In genomic region chr20:58666702-58667101, GRCh38 we compare ENCODE assay signal across 28 cellular contexts. TPM values are rescaled to one million over a fixed set of nuclear protein-coding genes. Genes with fewer than 3 reads are reported as not detected.
DNase-seq lines count a peak whose midpoint lies in the region; ATAC-seq, FAIRE-seq and TF ChIP-seq lines count a peak whose summit lies in the region.
"Had no signal": no experiment of that assay in that cellular context is flagged by ENCODE, and none has a peak within 500 bp of the region (broad histone marks: within the 10 kb centered on the region; RNA-seq: fewer than 3 reads in every experiment).

No MANE protein-coding gene starts in this region.

- whole genome bisulfite sequencing in K562 (ENCODE audit: insufficient coverage, low coverage, missing lambda C conversion rate): 89% methylated on average over 7 of the region's 7 CpGs

- TF ChIP-seq RAD21 in K562 (CRISPR knock-in tag; conservative IDR thresholded peaks at IDR 0.05 in 1 of 2, IDR thresholded peaks at IDR 0.05 in 1 of 2): no peak

- CTCF ChIA-PET in activated naive CD4-positive, alpha-beta T cell treated with anti-CD3 and anti-CD28 coated beads, Interleukin-2, amount 10 ng/mL, durations not matched to agents 7 days and 5 days (lab: Charles Lee): interaction anchor here (0.7 kb wide), 1 partner anchor 397 kb away, joined by 3 read pairs; no protein-coding TSS in a partner anchor
- CTCF ChIA-PET in K562 (lab: Yijun Ruan, JAX; ENCODE audit: low intra/inter-chr PET ratio): no interaction called here
- CTCF ChIA-PET in activated CD8-positive, alpha-beta memory T cell treated with anti-CD3 and anti-CD28 coated beads, Interleukin-2, amount 10 ng/mL, durations not matched to agents 7 days and 5 days (lab: Charles Lee): interaction anchor here (1.1 to 1.9 kb wide), 4 partner anchors 10 to 27 kb away, joined by 3 to 6 read pairs (median 4); partner anchors contain the start of gene STX16

- no peak for TF ChIP-seq EP300 in K562 (IDR thresholded peaks at IDR 0.05; ENCODE audit: low read length)

- H3K4me1 Mint-ChIP-seq in activated naive CD4-positive, alpha-beta T cell treated with anti-CD3 and anti-CD28 coated beads, Interleukin-2, amount 10 ng/mL, durations not matched to agents 7 days and 5 days: peaks cover 57% of the 10 kb centered on the region
- H3K4me1 Mint-ChIP-seq in progenitor cell of endocrine pancreas (ENCODE audit: low read depth): peaks cover 7% of the 10 kb centered on the region
- peaks cover 27% of the 10 kb centered on the region for H3K4me1 Mint-ChIP-seq in activated CD8-positive, alpha-beta memory T cell treated with anti-CD3 and anti-CD28 coated beads, Interleukin-2, amount 10 ng/mL, durations not matched to agents 7 days and 5 days

- peak; percentile 40 for FAIRE-seq in K562 (lab: Jason Lieb, UNC)
- FAIRE-seq: GM12892 had no signal

- H3K4me1 ChIP-seq in Karpas-422 (ENCODE audit: low read length) (peaks cover 63% of the 10 kb centered on the region), K562 (replicated peaks in 1 of 2; ENCODE audit: control insufficient read depth in 2 of 2, insufficient read depth in 2 of 2, low read length in 2 of 2) (no peaks in the 10 kb centered on the region)
- H3K4me1 ChIP-seq: parathyroid adenoma had no signal

- no peak overlapping the region for H3K4me2 ChIP-seq in Karpas-422 (ENCODE audit: low read depth, low read length, poor library complexity, severe bottlenecking)
- no peak overlapping the region for H3K4me2 ChIP-seq in K562 (ENCODE audit: insufficient read depth, low read length)
- H3K4me2 ChIP-seq: BLaER1, PC-9 had no signal

- H3K27me3 Mint-ChIP-seq in activated naive CD4-positive, alpha-beta T cell treated with anti-CD3 and anti-CD28 coated beads, Interleukin-2, amount 10 ng/mL, durations not matched to agents 7 days and 5 days: no peaks in the 10 kb centered on the region
- H3K27me3 Mint-ChIP-seq in progenitor cell of endocrine pancreas: no peaks in the 10 kb centered on the region
- no peaks in the 10 kb centered on the region for H3K27me3 Mint-ChIP-seq in activated CD8-positive, alpha-beta memory T cell treated with anti-CD3 and anti-CD28 coated beads, Interleukin-2, amount 10 ng/mL, durations not matched to agents 7 days and 5 days
- H3K27me3 Mint-ChIP-seq: T-cell had no signal

- no peak for ATAC-seq in activated naive CD4-positive, alpha-beta T cell treated with anti-CD3 and anti-CD28 coated beads, Interleukin-2, amount 50 U/mL, for 72 hours
- ATAC-seq in K562 (no peak), GM19351 (IDR thresholded peaks at IDR 0.05; ENCODE audit: unreplicated experiment) (no peak), GM21737 (IDR thresholded peaks at IDR 0.05; ENCODE audit: unreplicated experiment) (no peak)
- ATAC-seq in activated CD8-positive, alpha-beta memory T cell treated with anti-CD3 and anti-CD28 coated beads, Interleukin-2, amount 10 ng/mL, durations not matched to agents 7 days and 5 days: no peak
- ATAC-seq: left ventricle myocardium superior, sciatic nerve, T-cell had no signal

- POLR2A ChIA-PET in K562 (lab: Yijun Ruan, JAX): interaction anchor here (0.5 kb wide), 1 partner anchor 10 kb away, joined by 5 read pairs; no protein-coding TSS in a partner anchor

- no peak for DNase-seq in activated naive CD4-positive, alpha-beta T cell treated with anti-CD3 and anti-CD28 coated beads, Interleukin-2, amount 50 U/mL, for 72 hours (ENCODE audit: low spot score in 2 of 2)
- DNase-seq in activated naive CD4-positive, alpha-beta T cell treated with anti-CD3 and anti-CD28 coated beads, Interleukin-2, amount 10 ng/mL, durations not matched to agents 7 days and 5 days: no peak
- DNase-seq in Karpas-422 (no peak), K562 (ENCODE audit: extremely low read depth in 1 of 4, low spot score in 3 of 4) (no peak), progenitor cell of endocrine pancreas (ENCODE audit: low spot score, unreplicated experiment) (no peak)
- DNase-seq in activated CD8-positive, alpha-beta memory T cell treated with anti-CD3 and anti-CD28 coated beads, Interleukin-2, amount 10 ng/mL, durations not matched to agents 7 days and 5 days: no peak
- DNase-seq: activated gamma-delta T cell treated with Interleukin-2 at 50 U/mL for 16 hours; anterior cingulate cortex; central memory CD4-positive, alpha-beta T cell; HFFc6; islet precursor cell; KG1; left ventricle myocardium superior; NCI-H146; NCI-H510A; nephron progenitor cell; NK-92 treated with Interleukin-12 subunit alpha and Interleukin-12 subunit beta, amount 100 ng/mL, for 24 hours; PC-9; SHP77; stimulated activated CD4-positive, alpha-beta T cell treated with anti-CD3 and anti-CD28 coated beads, Interleukin-4, amount 100 ng/mL, for 4 hours; stimulated activated naive CD4-positive, alpha-beta T cell treated with Interleukin-2 at 50 U/mL for 16 hours; T-cell had no signal

- peak overlapping the region; percentile 33; the same call in 1 of the 2 replicates for H3K27ac ChIP-seq in Karpas-422 (ENCODE audit: low read length)
- H3K27ac ChIP-seq in K562 (ENCODE audit: extremely low read depth, low read depth, low read length): no peak overlapping the region
- H3K27ac ChIP-seq: BLaER1, parathyroid adenoma, PC-9 had no signal

- H3K9me3 Mint-ChIP-seq in activated naive CD4-positive, alpha-beta T cell treated with anti-CD3 and anti-CD28 coated beads, Interleukin-2, amount 50 U/mL, for 72 hours: no peaks in the 10 kb centered on the region
- H3K9me3 Mint-ChIP-seq in activated naive CD4-positive, alpha-beta T cell treated with anti-CD3 and anti-CD28 coated beads, Interleukin-2, amount 10 ng/mL, durations not matched to agents 7 days and 5 days: no peaks in the 10 kb centered on the region
- H3K9me3 Mint-ChIP-seq in progenitor cell of endocrine pancreas (ENCODE audit: low read depth): no peaks in the 10 kb centered on the region
- H3K9me3 Mint-ChIP-seq in activated CD8-positive, alpha-beta memory T cell treated with anti-CD3 and anti-CD28 coated beads, Interleukin-2, amount 10 ng/mL, durations not matched to agents 7 days and 5 days (ENCODE audit: low read depth): no peaks in the 10 kb centered on the region
- H3K9me3 Mint-ChIP-seq: HFFc6, nephron progenitor cell, T-cell had no signal

- H4K20me1 ChIP-seq in Karpas-422 (ENCODE audit: insufficient read depth, low read depth, low read length) (peaks cover 32% of the 10 kb centered on the region), K562 (replicated peaks; ENCODE audit: control insufficient read depth, insufficient read depth, low read length) (no peaks in the 10 kb centered on the region; the same call in 1 of the 2 replicates)

- H3K4me3 ChIP-seq in Karpas-422 (ENCODE audit: low read length) (no peak overlapping the region), K562 (no peak overlapping the region)
- H3K4me3 ChIP-seq: BLaER1, PC-9 had no signal

- H3K27me3 ChIP-seq in Karpas-422 (ENCODE audit: low read length): no peaks in the 10 kb centered on the region
- no peaks in the 10 kb centered on the region for H3K27me3 ChIP-seq in K562 (ENCODE audit: control insufficient read depth in 2 of 2, insufficient read depth in 2 of 2, low read length in 2 of 2)
- H3K27me3 ChIP-seq: BLaER1 had no signal

- TF ChIP-seq CTCF in K562 (IDR thresholded peaks at IDR 0.05 in 2 of 3, conservative IDR thresholded peaks at IDR 0.05 in 1 of 3; ENCODE audit: insufficient read depth in 2 of 3, low read depth in 1 of 3, low read length in 3 of 3): no peak
- no peak for TF ChIP-seq CTCF in progenitor cell of endocrine pancreas (IDR thresholded peaks at IDR 0.05; ENCODE audit: unreplicated experiment)

- intact Hi-C loops in K562 (cut with micrococcal nuclease): no loop called here

- H3K4me3 Mint-ChIP-seq in activated naive CD4-positive, alpha-beta T cell treated with anti-CD3 and anti-CD28 coated beads, Interleukin-2, amount 10 ng/mL, durations not matched to agents 7 days and 5 days: no peak overlapping the region
- H3K4me3 Mint-ChIP-seq in progenitor cell of endocrine pancreas (ENCODE audit: low read depth): no peak overlapping the region
- no peak overlapping the region for H3K4me3 Mint-ChIP-seq in activated CD8-positive, alpha-beta memory T cell treated with anti-CD3 and anti-CD28 coated beads, Interleukin-2, amount 10 ng/mL, durations not matched to agents 7 days and 5 days
- H3K4me3 Mint-ChIP-seq: HFFc6, nephron progenitor cell, T-cell had no signal

- H3K36me3 ChIP-seq in Karpas-422 (ENCODE audit: insufficient read depth, low read length) (peaks cover 32% of the 10 kb centered on the region; the same call in 1 of the 2 replicates), K562 (ENCODE audit: control insufficient read depth, insufficient read depth, low read length) (peaks cover 64% of the 10 kb centered on the region; the same call in 2 of the 3 replicates)

- no peaks in the 10 kb centered on the region for H3K9me2 ChIP-seq in Karpas-422 (replicated peaks; ENCODE audit: insufficient read depth, low read length)

- no peaks in the 10 kb centered on the region for H3K9me3 ChIP-seq in Karpas-422 (ENCODE audit: low read length)
- no peaks in the 10 kb centered on the region for H3K9me3 ChIP-seq in K562 (replicated peaks; ENCODE audit: control insufficient read depth, insufficient read depth, low read depth, low read length)
- H3K9me3 ChIP-seq: BLaER1 had no signal

- in situ Hi-C loops in K562 (cut with MboI): no loop called here

- H3K9me1 ChIP-seq in K562 (ENCODE audit: control insufficient read depth, insufficient read depth, low read length): no peaks in the 10 kb centered on the region

- H3K27ac Mint-ChIP-seq in activated naive CD4-positive, alpha-beta T cell treated with anti-CD3 and anti-CD28 coated beads, Interleukin-2, amount 50 U/mL, for 72 hours: peak overlapping the region; percentile 25 to 92
- no peak overlapping the region for H3K27ac Mint-ChIP-seq in activated naive CD4-positive, alpha-beta T cell treated with anti-CD3 and anti-CD28 coated beads, Interleukin-2, amount 10 ng/mL, durations not matched to agents 7 days and 5 days
- H3K27ac Mint-ChIP-seq in progenitor cell of endocrine pancreas: peak overlapping the region; percentile 24
- no peak overlapping the region for H3K27ac Mint-ChIP-seq in activated CD8-positive, alpha-beta memory T cell treated with anti-CD3 and anti-CD28 coated beads, Interleukin-2, amount 10 ng/mL, durations not matched to agents 7 days and 5 days
- H3K27ac Mint-ChIP-seq: HFFc6, nephron progenitor cell had no signal

- peaks cover 6 to 17% of the 10 kb centered on the region in 2 donors for H3K36me3 Mint-ChIP-seq in activated naive CD4-positive, alpha-beta T cell treated with anti-CD3 and anti-CD28 coated beads, Interleukin-2, amount 50 U/mL, for 72 hours
- H3K36me3 Mint-ChIP-seq in activated naive CD4-positive, alpha-beta T cell treated with anti-CD3 and anti-CD28 coated beads, Interleukin-2, amount 10 ng/mL, durations not matched to agents 7 days and 5 days: peaks cover 50% of the 10 kb centered on the region
- peaks cover 14% of the 10 kb centered on the region for H3K36me3 Mint-ChIP-seq in progenitor cell of endocrine pancreas (ENCODE audit: insufficient read depth)
- H3K36me3 Mint-ChIP-seq in activated CD8-positive, alpha-beta memory T cell treated with anti-CD3 and anti-CD28 coated beads, Interleukin-2, amount 10 ng/mL, durations not matched to agents 7 days and 5 days: peaks cover 49% of the 10 kb centered on the region

- no peak overlapping the region for H2AFZ ChIP-seq in Karpas-422 (ENCODE audit: low read length)
- H2AFZ ChIP-seq in K562 (ENCODE audit: low read depth, low read length): no peak overlapping the region
- H2AFZ ChIP-seq: parathyroid adenoma, PC-9 had no signal

- H3K9ac ChIP-seq in Karpas-422 (ENCODE audit: low read length) (no peak overlapping the region), K562 (ENCODE audit: insufficient read depth in 1 of 2, low read depth in 2 of 2, low read length in 2 of 2) (no peak overlapping the region)
- H3K9ac ChIP-seq: BLaER1, parathyroid adenoma had no signal

- H3K79me2 ChIP-seq in Karpas-422 (ENCODE audit: low read length) (peaks cover 91% of the 10 kb centered on the region), K562 (ENCODE audit: control insufficient read depth, insufficient read depth, low read length) (peaks cover 34% of the 10 kb centered on the region)

- TF ChIP-seq POLR2A in K562 (conservative IDR thresholded peaks at IDR 0.05): no peak

- BruUV-seq in K562 (replicated peaks; lab: Mats Ljungman, UMichigan): no TSS peak

RNA-seq across cellular contexts. Expression of gene STX16, which starts 15.6 kb away (rescaled TPM):
- 100 to 1,000 TPM; 130 to 135 TPM for total RNA-seq in activated naive CD4-positive, alpha-beta T cell treated with anti-CD3 and anti-CD28 coated beads, Interleukin-2, amount 50 U/mL, for 72 hours
- total RNA-seq in Karpas-422 (2014; rRNA removed; shearing (Covaris generic); ENCODE audit: low replicate concordance): 58.3 and 71.9 TPM in 2 replicates
- 54.3 and 76.9 TPM in 2 replicates for total RNA-seq in K562 (2011; cell fraction: chromatin; rRNA removed; ENCODE audit: low replicate concordance)
- 24.7 and 29.5 TPM in 2 replicates for total RNA-seq in K562 (2011; cell fraction: nucleolus; rRNA removed)
- total RNA-seq in K562 (2011; cell fraction: nucleoplasm; rRNA removed): 41.9 and 47.4 TPM in 2 replicates
- total RNA-seq in K562 (2014; rRNA removed) (11.9 and 14.7 TPM in 2 replicates), K562 (2014; rRNA removed; fragmentation: Illumina TruSeq; extraction: Trizol) (13.4 and 14.3 TPM in 2 replicates), K562 (2015; rRNA removed; fragmentation: Illumina TruSeq; extraction: Trizol) (11.2 and 12.0 TPM in 2 replicates), K562 (2021) (26.9 and 30.2 TPM in 2 replicates), progenitor cell of endocrine pancreas (78.8 and 85.6 TPM in 2 replicates)
- polyA plus RNA-seq in K562 (2011; rRNA removed) (36.0 and 43.5 TPM in 2 replicates), K562 (2014; fragmentation: Illumina TruSeq; extraction: Trizol) (37.8 and 38.4 TPM in 2 replicates), K562 (2014; fragmentation: Nextera tagmentation; extraction: Ambion mirVana) (1 to 10 TPM; 4.4 to 4.9 TPM), K562 (2014; rRNA removed) (39.5 and 45.4 TPM in 2 replicates)
- polyA plus RNA-seq in K562 (2011; cell fraction: cytosol; rRNA removed): 16.2 and 29.9 TPM in 2 replicates
- polyA plus RNA-seq in K562 (2011; cell fraction: nucleus; rRNA removed): 46.7 and 52.7 TPM in 2 replicates
- polyA plus RNA-seq in K562 (2012): 31.3 and 42.9 TPM in 2 replicates
- 38.4 and 46.9 TPM in 2 replicates for polyA minus RNA-seq in K562 (2011; rRNA and poly(A)+ RNA removed)
- 11.9 and 17.3 TPM in 2 replicates for polyA minus RNA-seq in K562 (2011; cell fraction: cytosol; rRNA and poly(A)+ RNA removed)
- polyA minus RNA-seq in K562 (2011; cell fraction: nucleus; rRNA and poly(A)+ RNA removed): 16.7 and 25.8 TPM in 2 replicates
- total RNA-seq in activated CD8-positive, alpha-beta memory T cell treated with anti-CD3 and anti-CD28 coated beads, Interleukin-2, amount 10 ng/mL, durations not matched to agents 7 days and 5 days: 100 to 1,000 TPM; 120 to 165 TPM

RNA-seq across cellular contexts. Expression of gene NPEPL1, which starts 25.9 kb away (rescaled TPM):
- total RNA-seq in activated naive CD4-positive, alpha-beta T cell treated with anti-CD3 and anti-CD28 coated beads, Interleukin-2, amount 50 U/mL, for 72 hours: 10 to 100 TPM; 12.8 to 21.6 TPM
- total RNA-seq in Karpas-422 (2014; rRNA removed; shearing (Covaris generic); ENCODE audit: low replicate concordance): 16.8 and 30.5 TPM in 2 replicates
- total RNA-seq in K562 (2011; cell fraction: chromatin; rRNA removed; ENCODE audit: low replicate concordance): 5.5 and 12.5 TPM in 2 replicates
- 9.0 and 10.3 TPM in 2 replicates for total RNA-seq in K562 (2011; cell fraction: nucleolus; rRNA removed)
- total RNA-seq in K562 (2011; cell fraction: nucleoplasm; rRNA removed): 6.3 and 7.2 TPM in 2 replicates
- total RNA-seq in K562 (2014; rRNA removed) (1.1 and 1.4 TPM in 2 replicates), K562 (2014; rRNA removed; fragmentation: Illumina TruSeq; extraction: Trizol) (0.22 and 0.29 TPM in 2 replicates), K562 (2015; rRNA removed; fragmentation: Illumina TruSeq; extraction: Trizol) (1.7 and 1.9 TPM in 2 replicates), K562 (2021) (2.3 and 3.9 TPM in 2 replicates), progenitor cell of endocrine pancreas (55.4 and 56.3 TPM in 2 replicates)
- polyA plus RNA-seq in K562 (2011; rRNA removed) (0.36 and 1.6 TPM in 2 replicates), K562 (2014; fragmentation: Illumina TruSeq; extraction: Trizol) (0.94 and 1.8 TPM in 2 replicates), K562 (2014; fragmentation: Nextera tagmentation; extraction: Ambion mirVana) (under 1 TPM; 0.04 to 0.07 TPM), K562 (2014; rRNA removed) (5.0 and 5.6 TPM in 2 replicates)
- 0.16 and 0.62 TPM in 2 replicates for polyA plus RNA-seq in K562 (2011; cell fraction: cytosol; rRNA removed)
- polyA plus RNA-seq in K562 (2011; cell fraction: nucleus; rRNA removed): 23.5 and 26.4 TPM in 2 replicates
- polyA plus RNA-seq in K562 (2012): 3.4 and 7.1 TPM in 2 replicates
- polyA minus RNA-seq in K562 (2011; rRNA and poly(A)+ RNA removed): 0.21 and 0.27 TPM in 2 replicates
- polyA minus RNA-seq in K562 (2011; cell fraction: cytosol; rRNA and poly(A)+ RNA removed): 0.95 and 1.0 TPM in 2 replicates
- 3.3 and 4.0 TPM in 2 replicates for polyA minus RNA-seq in K562 (2011; cell fraction: nucleus; rRNA and poly(A)+ RNA removed)
- 10 to 100 TPM; 19.3 to 30.4 TPM for total RNA-seq in activated CD8-positive, alpha-beta memory T cell treated with anti-CD3 and anti-CD28 coated beads, Interleukin-2, amount 10 ng/mL, durations not matched to agents 7 days and 5 days

Comparison
In these comparisons a context has a peak if more than half of its experiments do, and no peak if none do; other contexts are left out.
1. H3K27ac Mint-ChIP-seq: peak in activated naive CD4-positive, alpha-beta T cell treated with anti-CD3 and anti-CD28 coated beads, Interleukin-2, amount 50 U/mL, for 72 hours (2 of 2) and progenitor cell of endocrine pancreas (single experiment); none in activated naive CD4-positive, alpha-beta T cell treated with anti-CD3 and anti-CD28 coated beads, Interleukin-2, amount 10 ng/mL, durations not matched to agents 7 days and 5 days (single experiment) and activated CD8-positive, alpha-beta memory T cell treated with anti-CD3 and anti-CD28 coated beads, Interleukin-2, amount 10 ng/mL, durations not matched to agents 7 days and 5 days (single experiment).